In the genomic region with DNA sequence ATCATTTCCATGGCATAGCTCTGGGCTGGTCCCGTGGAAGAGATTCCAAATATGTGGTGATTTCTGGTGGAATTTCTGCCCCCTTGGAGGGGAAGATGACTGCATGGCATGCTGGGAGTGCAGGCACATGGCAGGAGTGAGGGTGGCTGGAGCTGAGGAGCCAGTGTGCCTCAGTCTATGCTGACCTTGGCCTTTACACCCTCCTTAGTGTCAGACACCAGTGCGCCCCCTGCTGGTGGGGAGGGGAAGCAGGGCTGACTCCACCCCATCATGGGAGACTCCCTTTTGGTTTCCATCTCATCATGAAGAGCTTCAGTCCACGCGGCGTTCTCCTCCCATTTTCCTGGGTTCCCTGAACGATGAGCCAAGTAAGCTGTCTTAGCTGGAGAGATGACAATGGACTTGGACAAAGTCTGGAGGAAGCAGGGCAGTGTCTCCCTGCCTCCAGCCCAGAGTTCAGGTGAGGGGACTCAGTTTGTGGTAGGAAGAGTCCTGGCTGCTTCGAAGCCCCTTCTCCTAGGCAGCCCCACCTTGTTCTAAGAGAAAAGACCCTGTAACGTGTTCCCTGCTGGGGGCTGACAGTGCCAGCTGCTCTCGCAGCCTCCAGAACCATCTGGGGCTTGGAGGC, we compare ENCODE assay signal across 9 cellular contexts. TPM values are rescaled to one million over a fixed set of nuclear protein-coding genes. Genes with fewer than 3 reads are reported as not detected.
A peak's percentile ranks its signal among the peaks of the same experiment; 100 is the strongest.
DNase-seq lines count a peak whose midpoint lies in the region; ATAC-seq and TF ChIP-seq lines count a peak whose summit lies in the region.
"Had no signal": no experiment of that assay in that cellular context is flagged by ENCODE, and none has a peak within 500 bp of the region (broad histone marks: within the 10 kb centered on the region; RNA-seq: fewer than 3 reads in every experiment).

No MANE protein-coding gene starts in this region.

- DNase-seq in ELF-1 (ENCODE audit: low read depth, low spot score) (peak; percentile 72), T-cell (peak; percentile 21 to 73 (median 60)), left lung (peak in 1 of 2 donors; percentile 93)
- DNase-seq in activated naive CD8-positive, alpha-beta T cell treated with anti-CD3 and anti-CD28 coated beads, Interleukin-2, amount 50 U/mL, for 24 hours, result peak; percentile 83
- peak; percentile 36 to 43 for DNase-seq in stimulated activated CD8-positive, alpha-beta memory T cell treated with anti-CD3 and anti-CD28 coated beads, Interleukin-4, amount 100 ng/mL, for 1 hour (ENCODE audit: low read depth in 2 of 2, low spot score in 1 of 2)

- H3K27me3 ChIP-seq in left lung, result no peaks in the 10 kb centered on the region

- no peak overlapping the region for H3K4me3 Mint-ChIP-seq in T-cell
- H3K4me3 Mint-ChIP-seq in activated naive CD8-positive, alpha-beta T cell treated with anti-CD3 and anti-CD28 coated beads, Interleukin-2, amount 50 U/mL, for 24 hours, result no peak overlapping the region

- H3K4me1 ChIP-seq in left lung, result no peaks in the 10 kb centered on the region

- no peak overlapping the region for H3K27ac ChIP-seq in left lung

- POLR2A ChIA-PET in T-cell (lab: Charles Lee), result interaction anchor here in 1 of 2 donors (1.1 kb wide), 1 partner anchor 26 kb away, joined by 4 read pairs; a partner anchor contains a TSS

- intact Hi-C loops in left lung (cut with DNase I), result no loop called here

- peak; percentile 54 for ATAC-seq in HG02973 (IDR thresholded peaks at IDR 0.05; ENCODE audit: unreplicated experiment)
- ATAC-seq in T-cell (replicated peaks in 1 of 4), result peak; percentile 61 to 72 (median 68)
- ATAC-seq in activated naive CD8-positive, alpha-beta T cell treated with anti-CD3 and anti-CD28 coated beads, Interleukin-2, amount 50 U/mL, for 24 hours, result peak; percentile 75
- peak; percentile 55 for ATAC-seq in left lung
- ATAC-seq in HG03521 (IDR thresholded peaks at IDR 0.05; ENCODE audit: unreplicated experiment), result no peak
- ATAC-seq in HG03045 (IDR thresholded peaks at IDR 0.05; ENCODE audit: unreplicated experiment), result no peak

- H3K9me3 ChIP-seq in left lung, result no peaks in the 10 kb centered on the region

- TF ChIP-seq CTCF in left lung (IDR thresholded peaks at IDR 0.05), result peak; percentile 69 to 79

- no peak overlapping the region for H3K27ac Mint-ChIP-seq in T-cell
- no peak overlapping the region for H3K27ac Mint-ChIP-seq in activated naive CD8-positive, alpha-beta T cell treated with anti-CD3 and anti-CD28 coated beads, Interleukin-2, amount 50 U/mL, for 24 hours

- no peaks in the 10 kb centered on the region for H3K27me3 Mint-ChIP-seq in T-cell
- H3K27me3 Mint-ChIP-seq in activated naive CD8-positive, alpha-beta T cell treated with anti-CD3 and anti-CD28 coated beads, Interleukin-2, amount 50 U/mL, for 24 hours, result no peaks in the 10 kb centered on the region

- H3K4me1 Mint-ChIP-seq in T-cell, result peaks cover 0 to 4% (median 0%) of the 10 kb centered on the region in 3 donors
- H3K4me1 Mint-ChIP-seq in activated naive CD8-positive, alpha-beta T cell treated with anti-CD3 and anti-CD28 coated beads, Interleukin-2, amount 50 U/mL, for 24 hours, result no peaks in the 10 kb centered on the region

- H3K4me3 ChIP-seq in left lung, result no peak overlapping the region

- no peaks in the 10 kb centered on the region for H3K9me3 Mint-ChIP-seq in T-cell
- H3K9me3 Mint-ChIP-seq in activated naive CD8-positive, alpha-beta T cell treated with anti-CD3 and anti-CD28 coated beads, Interleukin-2, amount 50 U/mL, for 24 hours, result no peaks in the 10 kb centered on the region

- CTCF ChIA-PET in T-cell (lab: Charles Lee), result interaction anchor here (0.5 to 2.2 kb wide), 10 partner anchors 9 to 148 kb away, joined by 3 to 12 read pairs (median 4); no protein-coding TSS in a partner anchor

- H3K36me3 Mint-ChIP-seq in T-cell, result peaks cover 48% of the 10 kb centered on the region
- peaks cover 18% of the 10 kb centered on the region for H3K36me3 Mint-ChIP-seq in activated naive CD8-positive, alpha-beta T cell treated with anti-CD3 and anti-CD28 coated beads, Interleukin-2, amount 50 U/mL, for 24 hours (ENCODE audit: low read depth)

- peaks cover 0 to 61% of the 10 kb centered on the region in 2 donors for H3K36me3 ChIP-seq in left lung

RNA-seq across cellular contexts. Expression of a gene that starts 10.3 kb away (rescaled TPM):
- total RNA-seq in T-cell (not detected), left lung (not detected)
- total RNA-seq: aorta had no signal

RNA-seq across cellular contexts. Expression of a gene that starts 25.7 kb away (rescaled TPM):
- total RNA-seq in T-cell, result 10 to 100 TPM; 70.6 to 87.2 (median 73.3) TPM
- 10 to 100 TPM; 32.7 to 33.9 TPM for total RNA-seq in left lung

RNA-seq across cellular contexts. Expression of a gene that starts 52.1 kb away (rescaled TPM):
- total RNA-seq in T-cell (not detected), left lung (not detected)
- total RNA-seq: aorta had no signal

Comparison
In these comparisons a context has a peak if more than half of its experiments do, and no peak if none do; other contexts are left out.
1. ATAC-seq: peak in HG02973 (single experiment), T-cell (4 of 4), activated naive CD8-positive, alpha-beta T cell treated with anti-CD3 and anti-CD28 coated beads, Interleukin-2, amount 50 U/mL, for 24 hours (single experiment) and left lung (single experiment); none in HG03521 (single experiment) and HG03045 (single experiment).